Comparison of ENCODE assay signal across 13 cellular contexts in genomic region chr12:50809131-50809530, GRCh38. TPM values are rescaled to one million over a fixed set of nuclear protein-coding genes. Genes with fewer than 3 reads are reported as not detected.
"Had no signal": no experiment of that assay in that cellular context is flagged by ENCODE, and none has a peak within 500 bp of the region (broad histone marks: within the 10 kb centered on the region; RNA-seq: fewer than 3 reads in every experiment).

No MANE protein-coding gene starts in this region.

RNA-seq across cellular contexts. Expression of gene TMPRSS12, which starts 33.6 kb away (rescaled TPM):
- total RNA-seq: activated B cell treated with CpG ODN at 0.5 μM for 24 hours; activated CD4-positive, alpha-beta memory T cell treated with anti-CD3 and anti-CD28 coated beads for 36 hours; activated CD4-positive, alpha-beta memory T cell treated with anti-CD3 and anti-CD28 coated beads, Interleukin-2, amount 10 ng/mL, durations not matched to agents 7 days and 5 days; activated CD4-positive, alpha-beta T cell treated with anti-CD3 and anti-CD28 coated beads for 36 hours; activated CD4-positive, alpha-beta T cell treated with anti-CD3 and anti-CD28 coated beads, Interleukin-2, amount 10 ng/mL, durations not matched to agents 24 days and 14 days; activated CD4-positive, alpha-beta T cell treated with anti-CD3 and anti-CD28 coated beads, Interleukin-2, amount 10 ng/mL, durations not matched to agents 7 days and 5 days; activated CD8-positive, alpha-beta memory T cell treated with anti-CD3 and anti-CD28 coated beads for 36 hours; activated CD8-positive, alpha-beta memory T cell treated with anti-CD3 and anti-CD28 coated beads, Interleukin-2, amount 10 ng/mL, durations not matched to agents 7 days and 5 days; activated CD8-positive, alpha-beta T cell treated with anti-CD3 and anti-CD28 coated beads for 36 hours; activated CD8-positive, alpha-beta T cell treated with anti-CD3 and anti-CD28 coated beads, Interleukin-2, amount 10 ng/mL, durations not matched to agents 7 days and 5 days; T-helper 1 cell treated with Interleukin-12 subunit alpha and Interleukin-12 subunit beta and Interleukin-4 antibody, amounts not matched to agents 30 ng/mL and 1 ng/mL, for 36 hours; T-helper 2 cell treated with Interferon-gamma antibody and Interleukin-4, amounts not matched to agents 100 ng/mL and 5 ng/mL, for 36 hours; WTC11 had no signal
